Comparison of ENCODE assay signal across 2 cellular contexts in the genomic region with DNA sequence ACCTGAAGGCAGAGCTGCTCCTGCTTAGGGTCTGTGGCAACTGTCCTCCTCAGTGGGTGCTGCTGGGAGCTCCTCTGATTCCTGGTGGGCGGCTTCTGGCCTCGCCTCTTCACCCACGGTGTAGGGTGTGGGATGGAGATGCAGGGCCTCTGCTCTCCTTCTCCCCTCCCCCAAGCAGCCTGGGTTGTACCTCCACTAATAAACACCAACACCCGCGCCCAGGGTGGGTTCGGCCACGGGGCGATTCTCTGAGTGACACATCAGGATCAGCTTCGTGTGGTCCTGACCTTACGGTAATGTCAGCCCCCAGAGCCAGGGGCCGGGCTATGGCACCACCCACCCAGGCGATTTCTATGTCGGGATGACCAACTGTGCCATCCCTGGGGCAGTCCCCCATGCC.
TF ChIP-seq lines count a peak whose summit lies in the region.

No MANE protein-coding gene starts in this region.

TF ChIP-seq in HCT116, 20 proteins besides CTCF, POLR2A, EP300 and RAD21:
- no peak for TF ChIP-seq CBX3 (IDR thresholded peaks at IDR 0.05; ENCODE audit: low read depth)
- no peak for TF ChIP-seq SRF (IDR thresholded peaks at IDR 0.05; ENCODE audit: low read depth)
- TF ChIP-seq, protein P1, sequence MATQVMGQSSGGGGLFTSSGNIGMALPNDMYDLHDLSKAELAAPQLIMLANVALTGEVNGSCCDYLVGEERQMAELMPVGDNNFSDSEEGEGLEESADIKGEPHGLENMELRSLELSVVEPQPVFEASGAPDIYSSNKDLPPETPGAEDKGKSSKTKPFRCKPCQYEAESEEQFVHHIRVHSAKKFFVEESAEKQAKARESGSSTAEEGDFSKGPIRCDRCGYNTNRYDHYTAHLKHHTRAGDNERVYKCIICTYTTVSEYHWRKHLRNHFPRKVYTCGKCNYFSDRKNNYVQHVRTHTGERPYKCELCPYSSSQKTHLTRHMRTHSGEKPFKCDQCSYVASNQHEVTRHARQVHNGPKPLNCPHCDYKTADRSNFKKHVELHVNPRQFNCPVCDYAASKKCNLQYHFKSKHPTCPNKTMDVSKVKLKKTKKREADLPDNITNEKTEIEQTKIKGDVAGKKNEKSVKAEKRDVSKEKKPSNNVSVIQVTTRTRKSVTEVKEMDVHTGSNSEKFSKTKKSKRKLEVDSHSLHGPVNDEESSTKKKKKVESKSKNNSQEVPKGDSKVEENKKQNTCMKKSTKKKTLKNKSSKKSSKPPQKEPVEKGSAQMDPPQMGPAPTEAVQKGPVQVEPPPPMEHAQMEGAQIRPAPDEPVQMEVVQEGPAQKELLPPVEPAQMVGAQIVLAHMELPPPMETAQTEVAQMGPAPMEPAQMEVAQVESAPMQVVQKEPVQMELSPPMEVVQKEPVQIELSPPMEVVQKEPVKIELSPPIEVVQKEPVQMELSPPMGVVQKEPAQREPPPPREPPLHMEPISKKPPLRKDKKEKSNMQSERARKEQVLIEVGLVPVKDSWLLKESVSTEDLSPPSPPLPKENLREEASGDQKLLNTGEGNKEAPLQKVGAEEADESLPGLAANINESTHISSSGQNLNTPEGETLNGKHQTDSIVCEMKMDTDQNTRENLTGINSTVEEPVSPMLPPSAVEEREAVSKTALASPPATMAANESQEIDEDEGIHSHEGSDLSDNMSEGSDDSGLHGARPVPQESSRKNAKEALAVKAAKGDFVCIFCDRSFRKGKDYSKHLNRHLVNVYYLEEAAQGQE (IDR thresholded peaks at IDR 0.05; ENCODE audit: low read depth): no peak
- TF ChIP-seq ZNF274 (IDR thresholded peaks at IDR 0.05; ENCODE audit: low read depth, low read length): no peak
- TF ChIP-seq FOSL1 (IDR thresholded peaks at IDR 0.05; ENCODE audit: low read depth): no peak
- no peak for TF ChIP-seq YY1 (IDR thresholded peaks at IDR 0.05; ENCODE audit: extremely low read depth, insufficient replicate concordance, low read depth, low read length)
- TF ChIP-seq POLR2AphosphoS5 (IDR thresholded peaks at IDR 0.05; ENCODE audit: low read depth, low read length): no peak
- no peak for TF ChIP-seq JUND (IDR thresholded peaks at IDR 0.05)
- TF ChIP-seq MAX (IDR thresholded peaks at IDR 0.05): no peak
- TF ChIP-seq EZH2phosphoT487 (IDR thresholded peaks at IDR 0.05; ENCODE audit: borderline replicate concordance): no peak
- TF ChIP-seq ATF3 (IDR thresholded peaks at IDR 0.05): no peak
- TF ChIP-seq ZFX (IDR thresholded peaks at IDR 0.05): no peak
- TF ChIP-seq ZBTB33 (IDR thresholded peaks at IDR 0.05; ENCODE audit: extremely low read depth, insufficient replicate concordance, low read length): no peak
- no peak for TF ChIP-seq CEBPB (IDR thresholded peaks at IDR 0.05; ENCODE audit: low read depth)
- TF ChIP-seq TCF7L2 (IDR thresholded peaks at IDR 0.05; ENCODE audit: borderline replicate concordance, extremely low read depth, insufficient read depth, insufficient read length): no peak
- TF ChIP-seq SP1 (IDR thresholded peaks at IDR 0.05; ENCODE audit: low read depth): no peak
- no peak for TF ChIP-seq EZH2 (IDR thresholded peaks at IDR 0.05)
- no peak for TF ChIP-seq SIN3A (IDR thresholded peaks at IDR 0.05; ENCODE audit: low read depth)

TF ChIP-seq in K562, 482 proteins besides CTCF, POLR2A, EP300 and RAD21:
- TF ChIP-seq KDM5B (IDR thresholded peaks at IDR 0.05; ENCODE audit: insufficient replicate concordance, low read depth, low read length) (no peak), CBFA2T2 (conservative IDR thresholded peaks at IDR 0.05) (no peak), ZNF134 (CRISPR knock-in tag; conservative IDR thresholded peaks at IDR 0.05) (no peak), ZSCAN32 (CRISPR knock-in tag; IDR thresholded peaks at IDR 0.05) (no peak), ARNT (IDR thresholded peaks at IDR 0.05) (no peak), ZNF780A (CRISPR knock-in tag; IDR thresholded peaks at IDR 0.05) (no peak), SMARCA4 (IDR thresholded peaks at IDR 0.05) (no peak), NCOA4 (IDR thresholded peaks at IDR 0.05; ENCODE audit: partially characterized antibody) (no peak)
- TF ChIP-seq, protein P2, sequence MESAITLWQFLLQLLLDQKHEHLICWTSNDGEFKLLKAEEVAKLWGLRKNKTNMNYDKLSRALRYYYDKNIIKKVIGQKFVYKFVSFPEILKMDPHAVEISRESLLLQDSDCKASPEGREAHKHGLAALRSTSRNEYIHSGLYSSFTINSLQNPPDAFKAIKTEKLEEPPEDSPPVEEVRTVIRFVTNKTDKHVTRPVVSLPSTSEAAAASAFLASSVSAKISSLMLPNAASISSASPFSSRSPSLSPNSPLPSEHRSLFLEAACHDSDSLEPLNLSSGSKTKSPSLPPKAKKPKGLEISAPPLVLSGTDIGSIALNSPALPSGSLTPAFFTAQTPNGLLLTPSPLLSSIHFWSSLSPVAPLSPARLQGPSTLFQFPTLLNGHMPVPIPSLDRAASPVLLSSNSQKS (CRISPR knock-in tag; IDR thresholded peaks at IDR 0.05): no peak
- TF ChIP-seq, protein P3, sequence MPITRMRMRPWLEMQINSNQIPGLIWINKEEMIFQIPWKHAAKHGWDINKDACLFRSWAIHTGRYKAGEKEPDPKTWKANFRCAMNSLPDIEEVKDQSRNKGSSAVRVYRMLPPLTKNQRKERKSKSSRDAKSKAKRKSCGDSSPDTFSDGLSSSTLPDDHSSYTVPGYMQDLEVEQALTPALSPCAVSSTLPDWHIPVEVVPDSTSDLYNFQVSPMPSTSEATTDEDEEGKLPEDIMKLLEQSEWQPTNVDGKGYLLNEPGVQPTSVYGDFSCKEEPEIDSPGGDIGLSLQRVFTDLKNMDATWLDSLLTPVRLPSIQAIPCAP (CRISPR knock-in tag; IDR thresholded peaks at IDR 0.05; ENCODE audit: borderline replicate concordance): no peak
